ENCODE assay signal across 1 cellular context in genomic region chr15:55712363-55712762, GRCh38.
TF ChIP-seq lines count a peak whose summit lies in the region.

No MANE protein-coding gene starts in this region.

TF ChIP-seq in SK-N-SH treated with all-trans-retinoic acid at 6 μM for 48 hours, 23 proteins besides CTCF, POLR2A, EP300 and RAD21 (continued from another document):
- TF ChIP-seq TSHZ2 (CRISPR knock-in tag; IDR thresholded peaks at IDR 0.05): peak; percentile 92
- no peak for TF ChIP-seq PPARA (CRISPR knock-in tag; IDR thresholded peaks at IDR 0.05; ENCODE audit: borderline replicate concordance)
- peak; percentile 86 for TF ChIP-seq TOX (CRISPR knock-in tag; IDR thresholded peaks at IDR 0.05; ENCODE audit: borderline replicate concordance)
- no peak for TF ChIP-seq ZNF565 (CRISPR knock-in tag; conservative IDR thresholded peaks at IDR 0.05; ENCODE audit: low read depth)
- peak; percentile 91 for TF ChIP-seq CREB5 (CRISPR knock-in tag; IDR thresholded peaks at IDR 0.05; ENCODE audit: low read depth)
